Comparison of ENCODE assay signal across 1 cellular context in genomic region chr12:56221233-56221756, GRCh38.
TF ChIP-seq lines count a peak whose summit lies in the region.

No MANE protein-coding gene starts in this region.

TF ChIP-seq in K562, 482 proteins besides CTCF, POLR2A, EP300 and RAD21:
- TF ChIP-seq MECOM (CRISPR knock-in tag; IDR thresholded peaks at IDR 0.05): no peak
- peak; percentile 24; the same call in 1 of the 2 replicates for TF ChIP-seq ARID2 (IDR thresholded peaks at IDR 0.05)
- TF ChIP-seq ZBTB8A (IDR thresholded peaks at IDR 0.05; ENCODE audit: partially characterized antibody): no peak
- peak; percentile 57; the same call in 1 of the 2 replicates for TF ChIP-seq VEZF1 (CRISPR knock-in tag; IDR thresholded peaks at IDR 0.05)
- no peak for TF ChIP-seq CBFA2T2 (conservative IDR thresholded peaks at IDR 0.05)
- TF ChIP-seq FOXK2 (conservative IDR thresholded peaks at IDR 0.05 in 1 of 2, IDR thresholded peaks at IDR 0.05 in 1 of 2; ENCODE audit: low read depth in 2 of 2): peak in 1 of 2 experiments; percentile 95; a peak in 2 of 4 replicates
- peak; percentile 73 for TF ChIP-seq TOE1 (IDR thresholded peaks at IDR 0.05; ENCODE audit: borderline replicate concordance)
- TF ChIP-seq TOE1 (CRISPR knock-in tag; IDR thresholded peaks at IDR 0.05; ENCODE audit: borderline replicate concordance, low read depth): no peak
- TF ChIP-seq ZNF717 (CRISPR knock-in tag; IDR thresholded peaks at IDR 0.05): no peak
- peak; percentile 99 for TF ChIP-seq PRDM10 (IDR thresholded peaks at IDR 0.05; ENCODE audit: partially characterized antibody)
- no peak for TF ChIP-seq CREB5 (CRISPR knock-in tag; IDR thresholded peaks at IDR 0.05)
- TF ChIP-seq NFIC (IDR thresholded peaks at IDR 0.05): no peak
- TF ChIP-seq ZNF609 (CRISPR knock-in tag; IDR thresholded peaks at IDR 0.05; ENCODE audit: borderline replicate concordance): no peak
- TF ChIP-seq HDAC2 (IDR thresholded peaks at IDR 0.05): 0 out of 2 replicates have a peak, but pooled peaks have one; percentile 16
- TF ChIP-seq NONO (IDR thresholded peaks at IDR 0.05; ENCODE audit: low read depth in 2 of 2, low read length in 1 of 2): peak in 1 of 2 experiments; percentile 96; a peak in 2 of 4 replicates
- TF ChIP-seq ZNF511 (CRISPR knock-in tag; IDR thresholded peaks at IDR 0.05): 0 out of 2 replicates have a peak, but pooled peaks have one; percentile 17
- TF ChIP-seq TCF7L2 (IDR thresholded peaks at IDR 0.05; ENCODE audit: low read depth, low read length): peak; percentile 21; the same call in 1 of the 2 replicates
- peak; percentile 50; the same call in 1 of the 2 replicates for TF ChIP-seq ZBTB7A (IDR thresholded peaks at IDR 0.05; ENCODE audit: borderline replicate concordance, control insufficient read depth, low read depth, low read length)
- 0 out of 2 replicates have a peak, but pooled peaks have one; percentile 10 for TF ChIP-seq BHLHE40 (IDR thresholded peaks at IDR 0.05; ENCODE audit: low read length)
- TF ChIP-seq TEAD1 (CRISPR knock-in tag; IDR thresholded peaks at IDR 0.05): 0 out of 4 replicates have a peak, but pooled peaks of 1 of the 2 experiments have one; percentile 24
- TF ChIP-seq BCLAF1 (IDR thresholded peaks at IDR 0.05; ENCODE audit: borderline replicate concordance in 1 of 2, control insufficient read depth in 1 of 2, low read depth in 2 of 2, low read length in 1 of 2): peak in 1 of 2 experiments; percentile 86; a peak in 2 of 4 replicates
- peak in 1 of 2 experiments; percentile 52; a peak in 2 of 4 replicates for TF ChIP-seq MAZ (CRISPR knock-in tag; conservative IDR thresholded peaks at IDR 0.05 in 1 of 2, IDR thresholded peaks at IDR 0.05 in 1 of 2)
- peak; percentile 92 for TF ChIP-seq ATF7 (IDR thresholded peaks at IDR 0.05)
- peak; percentile 80 for TF ChIP-seq PKNOX1 (IDR thresholded peaks at IDR 0.05)
- TF ChIP-seq HDAC1 (IDR thresholded peaks at IDR 0.05): 0 out of 4 replicates have a peak, but pooled peaks of 1 of the 2 experiments have one; percentile 56
- TF ChIP-seq LARP7 (IDR thresholded peaks at IDR 0.05): peak; percentile 83; the same call in 1 of the 2 replicates
- peak in 1 of 2 experiments; percentile 15; a peak in 1 of 4 replicates for TF ChIP-seq MLLT1 (IDR thresholded peaks at IDR 0.05)
- 0 out of 2 replicates have a peak, but pooled peaks have one; percentile 12 for TF ChIP-seq ARID4B (CRISPR knock-in tag; IDR thresholded peaks at IDR 0.05)
- no peak for TF ChIP-seq RFX5 (IDR thresholded peaks at IDR 0.05; ENCODE audit: low read depth, low read length)
- 0 out of 4 replicates have a peak, but pooled peaks of 1 of the 2 experiments have one; percentile 46 for TF ChIP-seq SIN3A (IDR thresholded peaks at IDR 0.05; ENCODE audit: borderline replicate concordance in 2 of 2, control insufficient read depth in 1 of 2, low read depth in 2 of 2, low read length in 2 of 2)
